19 cellular contexts compared by ENCODE assay signal in the genomic region with DNA sequence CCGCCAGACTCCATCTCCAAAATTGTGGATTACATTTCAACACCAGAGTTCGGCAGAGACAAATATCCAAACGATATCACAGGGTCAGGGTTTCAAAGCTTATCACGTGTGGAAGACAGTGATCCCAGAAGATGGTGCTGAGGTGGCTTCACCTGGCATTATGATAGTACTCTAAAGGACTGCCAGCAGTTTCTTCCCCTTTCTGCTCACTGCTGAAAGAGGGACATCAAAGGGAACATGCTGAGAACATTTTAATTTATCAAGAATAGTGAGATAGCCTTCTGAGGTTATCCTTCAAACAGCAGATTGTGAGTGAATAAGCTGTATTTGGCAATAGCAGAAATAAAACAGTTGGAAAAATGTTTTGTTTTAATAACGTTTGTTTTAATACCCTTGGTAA.
DNase-seq lines count a peak whose midpoint lies in the region; ATAC-seq and TF ChIP-seq lines count a peak whose summit lies in the region.
"Had no signal": no experiment of that assay in that cellular context is flagged by ENCODE, and none has a peak within 500 bp of the region (broad histone marks: within the 10 kb centered on the region; RNA-seq: fewer than 3 reads in every experiment).

No MANE protein-coding gene starts in this region.

- 0 out of 2 replicates have a peak overlapping the region, but pooled peaks have one; percentile 13 for H2AFZ ChIP-seq in Karpas-422 (ENCODE audit: low read length)

- intact Hi-C loops in activated B cell treated with CpG ODN at 0.5 μM for 24 hours (cut with micrococcal nuclease): loop anchor here (5.0 kb wide), 1 partner anchor 267 kb away; no protein-coding TSS in a partner anchor

- no peaks in the 10 kb centered on the region for H3K27me3 ChIP-seq in BLaER1 treated with 17β-estradiol and CSF1 and Interleukin-3, amounts not matched to agents 10 nM and 100 nM
- H3K27me3 ChIP-seq in Karpas-422 (ENCODE audit: low read length) (no peaks in the 10 kb centered on the region), neutrophil (no peaks in the 10 kb centered on the region)

- peak overlapping the region in 5 of 11 experiments; percentile 32 to 76 (median 49); a peak in 7 of 22 replicates for H3K4me2 ChIP-seq in BLaER1 treated with 17β-estradiol and CSF1 and Interleukin-3, amounts not matched to agents 10 nM and 100 nM
- peak overlapping the region; percentile 55 for H3K4me2 ChIP-seq in Karpas-422 (ENCODE audit: low read depth, low read length, poor library complexity, severe bottlenecking)

- H3K4me3 Mint-ChIP-seq in activated B cell treated with CpG ODN at 0.5 μM for 24 hours: no peak overlapping the region
- H3K4me3 Mint-ChIP-seq: CD4-positive, alpha-beta T cell had no signal

- peaks cover 0 to 27% (median 0%) of the 10 kb centered on the region in 11 experiments; a peak in 9 of 22 replicates for H3K9me3 ChIP-seq in BLaER1 treated with 17β-estradiol and CSF1 and Interleukin-3, amounts not matched to agents 10 nM and 100 nM (replicated peaks in 1 of 11)
- H3K9me3 ChIP-seq in Karpas-422 (ENCODE audit: low read length): no peaks in the 10 kb centered on the region
- no peaks in the 10 kb centered on the region for H3K9me3 ChIP-seq in neutrophil

- H3K9me3 Mint-ChIP-seq in activated B cell treated with CpG ODN at 0.5 μM for 24 hours: peaks cover 5% of the 10 kb centered on the region
- H3K9me3 Mint-ChIP-seq: CD4-positive, alpha-beta T cell had no signal

- peaks cover 31% of the 10 kb centered on the region for H3K36me3 Mint-ChIP-seq in activated B cell treated with CpG ODN at 0.5 μM for 24 hours (ENCODE audit: low read depth)

- H3K27me3 Mint-ChIP-seq in activated B cell treated with CpG ODN at 0.5 μM for 24 hours: no peaks in the 10 kb centered on the region
- H3K27me3 Mint-ChIP-seq: CD4-positive, alpha-beta T cell had no signal

- no peaks in the 10 kb centered on the region for H4K20me1 ChIP-seq in BLaER1 treated with 17β-estradiol and CSF1 and Interleukin-3, amounts not matched to agents 10 nM and 100 nM
- no peaks in the 10 kb centered on the region for H4K20me1 ChIP-seq in Karpas-422 (ENCODE audit: insufficient read depth, low read depth, low read length)

- POLR2A ChIA-PET in activated B cell treated with CpG ODN at 0.5 μM for 24 hours (lab: Charles Lee): no interaction called here

- no peak overlapping the region for H3K4me3 ChIP-seq in BLaER1 treated with 17β-estradiol and CSF1 and Interleukin-3, amounts not matched to agents 10 nM and 100 nM
- H3K4me3 ChIP-seq in Karpas-422 (ENCODE audit: low read length): peak overlapping the region; percentile 26; the same call in 1 of the 2 replicates
- peak overlapping the region in 1 of 2 experiments; percentile 25 for H3K4me3 ChIP-seq in neutrophil (ENCODE audit: low read depth in 1 of 2, low read length in 1 of 2)
- H3K4me3 ChIP-seq: SK-N-MC had no signal

- H3K4me1 Mint-ChIP-seq in activated B cell treated with CpG ODN at 0.5 μM for 24 hours: peaks cover 47% of the 10 kb centered on the region

- H3K27ac ChIP-seq in BLaER1 treated with 17β-estradiol and CSF1 and Interleukin-3, amounts not matched to agents 10 nM and 100 nM: peak overlapping the region in 8 of 11 experiments; percentile 25 to 80 (median 70); a peak in 11 of 22 replicates
- H3K27ac ChIP-seq in Karpas-422 (ENCODE audit: low read length): peak overlapping the region; percentile 82
- H3K27ac ChIP-seq in neutrophil: peak overlapping the region; percentile 100
- H3K27ac ChIP-seq: SK-N-MC had no signal

- no peaks in the 10 kb centered on the region for H3K79me2 ChIP-seq in Karpas-422 (ENCODE audit: low read length)

- H3K36me3 ChIP-seq in BLaER1 treated with 17β-estradiol and CSF1 and Interleukin-3, amounts not matched to agents 10 nM and 100 nM: peaks cover 4 to 49% (median 11%) of the 10 kb centered on the region in 11 experiments; a peak in 13 of 22 replicates
- H3K36me3 ChIP-seq in Karpas-422 (ENCODE audit: insufficient read depth, low read length) (no peaks in the 10 kb centered on the region), neutrophil (peaks cover 5% of the 10 kb centered on the region)

- CTCF ChIA-PET in activated B cell treated with CpG ODN at 0.5 μM for 24 hours (lab: Charles Lee): interaction anchor here (1.2 kb wide), 1 partner anchor 12 kb away, joined by 3 read pairs; no protein-coding TSS in a partner anchor

- no peaks in the 10 kb centered on the region for H3K9me2 ChIP-seq in Karpas-422 (replicated peaks; ENCODE audit: insufficient read depth, low read length)

- DNase-seq in Karpas-422: peak; percentile 60
- DNase-seq in activated B cell treated with CpG ODN at 0.5 μM for 24 hours: no peak
- no peak for DNase-seq in stimulated activated CD4-positive, alpha-beta T cell treated with anti-CD3 and anti-CD28 coated beads, Interleukin-15, amount 100 ng/mL, for 24 hours
- DNase-seq in activated CD4-positive, alpha-beta T cell treated with anti-CD3 and anti-CD28 coated beads, Interleukin-2, amount 50 U/mL, for 1 hour: no peak
- DNase-seq: Calu3; CD4-positive, alpha-beta T cell; DMS53; H7; MM.1S; NCI-H1417 treated with DMSO at 0.1 percent for 48 hours; NCI-H1930; NCI-H2171; NCI-H446; NCI-H748 treated with DMSO at 0.1 percent for 48 hours; Right ventricle myocardium superior had no signal

- TF ChIP-seq CTCF in activated B cell treated with CpG ODN at 0.5 μM for 24 hours (IDR thresholded peaks at IDR 0.05) (no peak), neutrophil (IDR thresholded peaks at IDR 0.05) (no peak)

- peak overlapping the region; percentile 85 for H3K27ac Mint-ChIP-seq in activated B cell treated with CpG ODN at 0.5 μM for 24 hours
- H3K27ac Mint-ChIP-seq: CD4-positive, alpha-beta T cell had no signal

- H3K9ac ChIP-seq in BLaER1 treated with 17β-estradiol and CSF1 and Interleukin-3, amounts not matched to agents 10 nM and 100 nM: no peak overlapping the region
- H3K9ac ChIP-seq in Karpas-422 (ENCODE audit: low read length): peak overlapping the region; percentile 16; the same call in 1 of the 2 replicates

- ATAC-seq in activated B cell treated with CpG ODN at 0.5 μM for 24 hours (ENCODE audit: low read depth) (no peak), GM19035 (IDR thresholded peaks at IDR 0.05; ENCODE audit: unreplicated experiment) (no peak)

- peaks cover 0 to 40% (median 26%) of the 10 kb centered on the region in 10 experiments; a peak in 17 of 20 replicates for H3K4me1 ChIP-seq in BLaER1 treated with 17β-estradiol and CSF1 and Interleukin-3, amounts not matched to agents 10 nM and 100 nM
- peaks cover 39% of the 10 kb centered on the region for H3K4me1 ChIP-seq in Karpas-422 (ENCODE audit: low read length)
- H3K4me1 ChIP-seq in neutrophil (ENCODE audit: control insufficient read depth in 1 of 2, insufficient read depth in 1 of 2, low read depth in 1 of 2, low read length in 1 of 2): peaks cover 51 to 62% of the 10 kb centered on the region in 2 experiments
